ENCODE assay signal across 17 cellular contexts in genomic region chr13:73018336-73018735, GRCh38. TPM values are rescaled to one million over a fixed set of nuclear protein-coding genes. Genes with fewer than 3 reads are reported as not detected.
DNase-seq lines count a peak whose midpoint lies in the region; ATAC-seq and TF ChIP-seq lines count a peak whose summit lies in the region.
"Had no signal": no experiment of that assay in that cellular context is flagged by ENCODE, and none has a peak within 500 bp of the region (broad histone marks: within the 10 kb centered on the region; RNA-seq: fewer than 3 reads in every experiment).

No MANE protein-coding gene starts in this region.

- peaks cover 14% of the 10 kb centered on the region for H3K4me1 Mint-ChIP-seq in HFFc6 (ENCODE audit: low read depth)
- H3K4me1 Mint-ChIP-seq in activated T-helper 2 cell treated with anti-CD3 and anti-CD28 coated beads, Interferon-gamma antibody, Interleukin-2, Interleukin-4, amounts not matched to agents 10 μg/mL and 5 μg/mL and 100 μg/mL, durations not matched to agents 14 hours and 24 hours and 36 hours (ENCODE audit: low read depth): no peaks in the 10 kb centered on the region

- in situ Hi-C loops in astrocyte of the spinal cord (cut with HindIII; ENCODE audit: low sequenced_read_pairs) (no loop called here), HAP-1 (cut with MboI; ENCODE audit: low sequenced_read_pairs) (no loop called here)

- H3K27me3 Mint-ChIP-seq in HFFc6 (ENCODE audit: insufficient read depth): no peaks in the 10 kb centered on the region
- no peaks in the 10 kb centered on the region for H3K27me3 Mint-ChIP-seq in activated T-helper 2 cell treated with anti-CD3 and anti-CD28 coated beads, Interferon-gamma antibody, Interleukin-2, Interleukin-4, amounts not matched to agents 10 μg/mL and 5 μg/mL and 100 μg/mL, durations not matched to agents 14 hours and 24 hours and 36 hours (ENCODE audit: low read depth)

- no peak overlapping the region for H3K4me3 Mint-ChIP-seq in HFFc6
- no peak overlapping the region for H3K4me3 Mint-ChIP-seq in activated T-helper 2 cell treated with anti-CD3 and anti-CD28 coated beads, Interferon-gamma antibody, Interleukin-2, Interleukin-4, amounts not matched to agents 10 μg/mL and 5 μg/mL and 100 μg/mL, durations not matched to agents 14 hours and 24 hours and 36 hours (ENCODE audit: low read depth)
- H3K4me3 Mint-ChIP-seq: CD8-positive, alpha-beta T cell had no signal

- ATAC-seq in left lung (peak; percentile 52), SK-N-SH treated with all-trans-retinoic acid at 6 μM for 48 hours (no peak)
- ATAC-seq: CD8-positive, alpha-beta T cell had no signal

- H3K27ac ChIP-seq in left lung (no peak overlapping the region), dorsolateral prefrontal cortex (no peak overlapping the region)

- H3K4me3 ChIP-seq in astrocyte of the spinal cord (ENCODE audit: low read depth, low read length) (no peak overlapping the region), left lung (no peak overlapping the region), dorsolateral prefrontal cortex (no peak overlapping the region), HAP-1 (no peak overlapping the region)

- no peak for DNase-seq in HFFc6
- peak; percentile 10 for DNase-seq in astrocyte of the spinal cord (ENCODE audit: low read depth, low spot score)
- no peak for DNase-seq in left lung
- no peak for DNase-seq in activated T-helper 2 cell treated with anti-CD3 and anti-CD28 coated beads, Interferon-gamma antibody, Interleukin-2, Interleukin-4, amounts not matched to agents 10 μg/mL and 5 μg/mL and 100 μg/mL, durations not matched to agents 14 hours and 24 hours and 36 hours (ENCODE audit: low spot score)
- DNase-seq in dorsolateral prefrontal cortex: no peak
- no peak for DNase-seq in HAP-1 (ENCODE audit: low spot score in 2 of 2)
- DNase-seq: CD8-positive, alpha-beta T cell; DND-41; H7; KBM-7; NCI-H1048; NCI-H1694; NCI-H345; NCI-H69; NK-92 treated with Interleukin-12 subunit alpha and Interleukin-12 subunit beta, amount 100 ng/mL, for 24 hours; OCI-M1 had no signal

- no peaks in the 10 kb centered on the region for H3K4me1 ChIP-seq in left lung
- H3K4me1 ChIP-seq in HAP-1: no peaks in the 10 kb centered on the region

- 0 out of 2 replicates have a peak, but pooled peaks cover 5% of the 10 kb centered on the region for H3K36me3 Mint-ChIP-seq in HFFc6 (ENCODE audit: low read depth)
- H3K36me3 Mint-ChIP-seq in activated T-helper 2 cell treated with anti-CD3 and anti-CD28 coated beads, Interferon-gamma antibody, Interleukin-2, Interleukin-4, amounts not matched to agents 10 μg/mL and 5 μg/mL and 100 μg/mL, durations not matched to agents 14 hours and 24 hours and 36 hours (ENCODE audit: low read depth): peaks cover 3% of the 10 kb centered on the region

- H3K27me3 ChIP-seq in left lung (no peaks in the 10 kb centered on the region), dorsolateral prefrontal cortex (no peaks in the 10 kb centered on the region), HAP-1 (ENCODE audit: low read depth) (no peaks in the 10 kb centered on the region)

- no peaks in the 10 kb centered on the region for H3K9me3 Mint-ChIP-seq in HFFc6
- H3K9me3 Mint-ChIP-seq in activated T-helper 2 cell treated with anti-CD3 and anti-CD28 coated beads, Interferon-gamma antibody, Interleukin-2, Interleukin-4, amounts not matched to agents 10 μg/mL and 5 μg/mL and 100 μg/mL, durations not matched to agents 14 hours and 24 hours and 36 hours: no peaks in the 10 kb centered on the region
- H3K9me3 Mint-ChIP-seq: CD8-positive, alpha-beta T cell had no signal

- intact Hi-C loops in left lung (cut with DNase I): no loop called here
- intact Hi-C loops in activated T-helper 2 cell treated with anti-CD3 and anti-CD28 coated beads, Interferon-gamma antibody, Interleukin-2, Interleukin-4, amounts not matched to agents 10 μg/mL and 5 μg/mL and 100 μg/mL, durations not matched to agents 14 hours and 24 hours and 36 hours (cut with micrococcal nuclease): no loop called here
- intact Hi-C loops in dorsolateral prefrontal cortex (cut with DNase I): no loop called here

- no peak for TF ChIP-seq CTCF in HFFc6 (IDR thresholded peaks at IDR 0.05)
- no peak for TF ChIP-seq CTCF in astrocyte of the spinal cord (IDR thresholded peaks at IDR 0.05; ENCODE audit: low read depth, low read length)
- TF ChIP-seq CTCF in left lung (IDR thresholded peaks at IDR 0.05): no peak
- no peak for TF ChIP-seq CTCF in dorsolateral prefrontal cortex (IDR thresholded peaks at IDR 0.05 in 54 of 56, conservative IDR thresholded peaks at IDR 0.05 in 2 of 56; ENCODE audit: low read depth in 1 of 56, partially characterized antibody in 56 of 56)

- H3K9me3 ChIP-seq in left lung (no peaks in the 10 kb centered on the region), HAP-1 (no peaks in the 10 kb centered on the region)

- peak overlapping the region; percentile 62; the same call in 1 of the 2 replicates for H3K27ac Mint-ChIP-seq in HFFc6
- no peak overlapping the region for H3K27ac Mint-ChIP-seq in activated T-helper 2 cell treated with anti-CD3 and anti-CD28 coated beads, Interferon-gamma antibody, Interleukin-2, Interleukin-4, amounts not matched to agents 10 μg/mL and 5 μg/mL and 100 μg/mL, durations not matched to agents 14 hours and 24 hours and 36 hours
- H3K27ac Mint-ChIP-seq: CD8-positive, alpha-beta T cell had no signal

- peaks cover 0 to 21% of the 10 kb centered on the region in 2 donors for H3K36me3 ChIP-seq in left lung
- H3K36me3 ChIP-seq in HAP-1 (replicated peaks): no peaks in the 10 kb centered on the region

TF ChIP-seq in SK-N-SH treated with all-trans-retinoic acid at 6 μM for 48 hours, 23 proteins besides CTCF, POLR2A, EP300 and RAD21 (continues in another document):
- no peak for TF ChIP-seq SNAI2 (CRISPR knock-in tag; IDR thresholded peaks at IDR 0.05)
- TF ChIP-seq, protein P1, sequence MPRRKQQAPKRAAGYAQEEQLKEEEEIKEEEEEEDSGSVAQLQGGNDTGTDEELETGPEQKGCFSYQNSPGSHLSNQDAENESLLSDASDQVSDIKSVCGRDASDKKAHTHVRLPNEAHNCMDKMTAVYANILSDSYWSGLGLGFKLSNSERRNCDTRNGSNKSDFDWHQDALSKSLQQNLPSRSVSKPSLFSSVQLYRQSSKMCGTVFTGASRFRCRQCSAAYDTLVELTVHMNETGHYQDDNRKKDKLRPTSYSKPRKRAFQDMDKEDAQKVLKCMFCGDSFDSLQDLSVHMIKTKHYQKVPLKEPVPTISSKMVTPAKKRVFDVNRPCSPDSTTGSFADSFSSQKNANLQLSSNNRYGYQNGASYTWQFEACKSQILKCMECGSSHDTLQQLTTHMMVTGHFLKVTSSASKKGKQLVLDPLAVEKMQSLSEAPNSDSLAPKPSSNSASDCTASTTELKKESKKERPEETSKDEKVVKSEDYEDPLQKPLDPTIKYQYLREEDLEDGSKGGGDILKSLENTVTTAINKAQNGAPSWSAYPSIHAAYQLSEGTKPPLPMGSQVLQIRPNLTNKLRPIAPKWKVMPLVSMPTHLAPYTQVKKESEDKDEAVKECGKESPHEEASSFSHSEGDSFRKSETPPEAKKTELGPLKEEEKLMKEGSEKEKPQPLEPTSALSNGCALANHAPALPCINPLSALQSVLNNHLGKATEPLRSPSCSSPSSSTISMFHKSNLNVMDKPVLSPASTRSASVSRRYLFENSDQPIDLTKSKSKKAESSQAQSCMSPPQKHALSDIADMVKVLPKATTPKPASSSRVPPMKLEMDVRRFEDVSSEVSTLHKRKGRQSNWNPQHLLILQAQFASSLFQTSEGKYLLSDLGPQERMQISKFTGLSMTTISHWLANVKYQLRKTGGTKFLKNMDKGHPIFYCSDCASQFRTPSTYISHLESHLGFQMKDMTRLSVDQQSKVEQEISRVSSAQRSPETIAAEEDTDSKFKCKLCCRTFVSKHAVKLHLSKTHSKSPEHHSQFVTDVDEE (CRISPR knock-in tag; IDR thresholded peaks at IDR 0.05): no peak
- TF ChIP-seq ZFP3 (CRISPR knock-in tag; IDR thresholded peaks at IDR 0.05): no peak
- TF ChIP-seq ESRRG (CRISPR knock-in tag; IDR thresholded peaks at IDR 0.05): no peak
- TF ChIP-seq GLIS3 (CRISPR knock-in tag; IDR thresholded peaks at IDR 0.05): no peak
- TF ChIP-seq, protein P2, sequence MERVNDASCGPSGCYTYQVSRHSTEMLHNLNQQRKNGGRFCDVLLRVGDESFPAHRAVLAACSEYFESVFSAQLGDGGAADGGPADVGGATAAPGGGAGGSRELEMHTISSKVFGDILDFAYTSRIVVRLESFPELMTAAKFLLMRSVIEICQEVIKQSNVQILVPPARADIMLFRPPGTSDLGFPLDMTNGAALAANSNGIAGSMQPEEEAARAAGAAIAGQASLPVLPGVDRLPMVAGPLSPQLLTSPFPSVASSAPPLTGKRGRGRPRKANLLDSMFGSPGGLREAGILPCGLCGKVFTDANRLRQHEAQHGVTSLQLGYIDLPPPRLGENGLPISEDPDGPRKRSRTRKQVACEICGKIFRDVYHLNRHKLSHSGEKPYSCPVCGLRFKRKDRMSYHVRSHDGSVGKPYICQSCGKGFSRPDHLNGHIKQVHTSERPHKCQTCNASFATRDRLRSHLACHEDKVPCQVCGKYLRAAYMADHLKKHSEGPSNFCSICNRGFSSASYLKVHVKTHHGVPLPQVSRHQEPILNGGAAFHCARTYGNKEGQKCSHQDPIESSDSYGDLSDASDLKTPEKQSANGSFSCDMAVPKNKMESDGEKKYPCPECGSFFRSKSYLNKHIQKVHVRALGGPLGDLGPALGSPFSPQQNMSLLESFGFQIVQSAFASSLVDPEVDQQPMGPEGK (CRISPR knock-in tag; IDR thresholded peaks at IDR 0.05; ENCODE audit: borderline replicate concordance): no peak
- TF ChIP-seq ZNF70 (CRISPR knock-in tag; IDR thresholded peaks at IDR 0.05): no peak
- no peak for TF ChIP-seq BACH2 (CRISPR knock-in tag; IDR thresholded peaks at IDR 0.05; ENCODE audit: borderline replicate concordance)
- TF ChIP-seq, protein P3, sequence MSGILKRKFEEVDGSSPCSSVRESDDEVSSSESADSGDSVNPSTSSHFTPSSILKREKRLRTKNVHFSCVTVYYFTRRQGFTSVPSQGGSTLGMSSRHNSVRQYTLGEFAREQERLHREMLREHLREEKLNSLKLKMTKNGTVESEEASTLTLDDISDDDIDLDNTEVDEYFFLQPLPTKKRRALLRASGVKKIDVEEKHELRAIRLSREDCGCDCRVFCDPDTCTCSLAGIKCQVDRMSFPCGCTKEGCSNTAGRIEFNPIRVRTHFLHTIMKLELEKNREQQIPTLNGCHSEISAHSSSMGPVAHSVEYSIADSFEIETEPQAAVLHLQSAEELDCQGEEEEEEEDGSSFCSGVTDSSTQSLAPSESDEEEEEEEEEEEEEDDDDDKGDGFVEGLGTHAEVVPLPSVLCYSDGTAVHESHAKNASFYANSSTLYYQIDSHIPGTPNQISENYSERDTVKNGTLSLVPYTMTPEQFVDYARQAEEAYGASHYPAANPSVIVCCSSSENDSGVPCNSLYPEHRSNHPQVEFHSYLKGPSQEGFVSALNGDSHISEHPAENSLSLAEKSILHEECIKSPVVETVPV (CRISPR knock-in tag; IDR thresholded peaks at IDR 0.05): no peak

RNA-seq across cellular contexts. Expression of gene KLF5, which starts 40.5 kb away (rescaled TPM):
- 10 to 100 TPM; 20.3 to 37.1 (median 28.5) TPM for total RNA-seq in HFFc6 (2021; fragmentation: NEBNext Ultra II Directional; extraction: Animal tissue kit (Norgen Biotek cat#: 25700))
- 10 to 100 TPM; 34.4 to 52.9 TPM for total RNA-seq in left lung
- total RNA-seq in activated T-helper 2 cell treated with anti-CD3 and anti-CD28 coated beads, Interferon-gamma antibody, Interleukin-2, Interleukin-4, amounts not matched to agents 10 μg/mL and 5 μg/mL and 100 μg/mL, durations not matched to agents 14 hours and 24 hours and 36 hours: 1.3 and 2.0 TPM in 2 replicates
- 10 to 100 TPM in 1 of 120 experiments, 1 to 10 TPM in 118, under 1 TPM in 1; 0.91 to 11.0 (median 3.6) TPM for total RNA-seq in dorsolateral prefrontal cortex
